In the genomic region with DNA sequence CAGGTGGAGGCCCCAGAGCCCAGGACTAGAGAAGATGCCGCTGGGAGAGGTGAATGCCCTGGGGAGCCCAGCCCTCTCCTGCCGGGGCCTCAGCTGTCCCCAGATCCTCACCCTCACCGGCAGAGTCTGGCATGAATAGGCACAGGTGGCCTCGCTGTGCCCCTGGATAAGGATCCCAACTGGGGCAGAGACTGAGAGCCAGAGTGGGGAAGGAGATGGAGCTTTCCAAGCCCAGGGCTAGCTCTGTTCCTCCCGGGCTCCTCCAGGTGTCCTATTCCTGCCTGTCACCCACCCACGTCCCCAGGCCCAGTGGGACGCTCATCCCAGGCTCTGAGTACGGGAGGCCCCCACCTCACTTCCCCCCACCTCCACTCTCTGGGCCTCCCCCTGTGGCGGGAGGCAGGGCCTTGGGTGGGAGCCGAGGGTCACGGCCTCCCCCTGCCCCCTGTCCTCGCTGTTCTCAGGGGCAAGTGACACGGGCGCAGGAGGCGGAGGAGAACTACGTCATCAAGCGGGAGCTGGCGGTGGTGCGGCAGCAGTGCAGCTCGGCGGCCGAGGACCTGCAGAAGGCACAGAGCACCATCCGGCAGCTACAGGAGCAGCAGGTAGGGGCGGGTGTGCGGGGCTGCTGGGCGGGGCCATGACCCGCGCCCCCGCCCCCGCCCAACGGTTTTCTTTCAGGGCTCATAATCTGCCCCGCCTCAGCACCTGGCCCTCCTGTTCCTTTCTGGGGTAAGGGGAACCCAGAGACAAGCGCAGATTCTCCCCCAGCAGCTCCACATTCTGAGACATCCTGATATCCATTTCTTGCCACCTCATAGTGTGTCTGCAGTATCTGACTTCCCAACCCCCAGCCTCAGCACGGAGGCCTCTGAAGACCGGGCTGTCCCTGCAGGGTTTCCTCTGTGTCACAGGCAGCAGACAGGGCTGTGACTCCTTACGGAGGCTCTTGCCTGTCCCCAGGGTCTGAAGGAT, we compare ENCODE assay signal across 14 cellular contexts. TPM values are rescaled to one million over a fixed set of nuclear protein-coding genes. Genes with fewer than 3 reads are reported as not detected.
A peak's percentile ranks its signal among the peaks of the same experiment; 100 is the strongest.
DNase-seq lines count a peak whose midpoint lies in the region; ATAC-seq and TF ChIP-seq lines count a peak whose summit lies in the region.
"Had no signal": no experiment of that assay in that cellular context is flagged by ENCODE, and none has a peak within 500 bp of the region (broad histone marks: within the 10 kb centered on the region; RNA-seq: fewer than 3 reads in every experiment).

No MANE protein-coding gene starts in this region.

- H3K4me3 ChIP-seq in HEK293 (ENCODE audit: low read depth, low read length) (no peak overlapping the region), OCI-LY1 (ENCODE audit: low read depth, low read length, poor library complexity, severe bottlenecking) (no peak overlapping the region), iPS-18c (ENCODE audit: insufficient read depth, low read depth, low read length) (peak overlapping the region; percentile 41; the same call in 1 of the 2 replicates)
- H3K4me3 ChIP-seq: upper lobe of right lung had no signal

- peak; percentile 53 for ATAC-seq in CD4-positive, alpha-beta T cell (ENCODE audit: poor library complexity)
- ATAC-seq in HG03442 (IDR thresholded peaks at IDR 0.05; ENCODE audit: unreplicated experiment) (no peak), HG02759 (IDR thresholded peaks at IDR 0.05; ENCODE audit: unreplicated experiment) (no peak)
- ATAC-seq: upper lobe of right lung had no signal

- CTCF ChIA-PET in CD4-positive, alpha-beta T cell (lab: Charles Lee): interaction anchor here (0.6 to 2.0 kb wide), 2 partner anchors 11 to 72 kb away, joined by 4 to 10 read pairs; no protein-coding TSS in a partner anchor
- CTCF ChIA-PET in HEK293 (lab: Yijun Ruan, JAX): interaction anchor here (0.6 to 2.8 kb wide), 5 partner anchors 11 to 345 kb away, joined by 3 to 21 read pairs (median 3); no protein-coding TSS in a partner anchor

- H3K27ac Mint-ChIP-seq in CD4-positive, alpha-beta T cell: no peak overlapping the region
- H3K27ac Mint-ChIP-seq: activated T-helper 2 cell treated with anti-CD3 and anti-CD28 coated beads, Interferon-gamma antibody, Interleukin-2, Interleukin-4, amounts not matched to agents 10 μg/mL and 5 μg/mL and 100 μg/mL, durations not matched to agents 14 hours and 24 hours and 36 hours; naive B cell had no signal

- peaks cover 24% of the 10 kb centered on the region for H3K27me3 ChIP-seq in CD4-positive, alpha-beta T cell (ENCODE audit: control insufficient read depth, insufficient read depth, low read length)
- H3K27me3 ChIP-seq in OCI-LY1 (ENCODE audit: insufficient read depth, low read length): peaks cover 8% of the 10 kb centered on the region; the same call in 1 of the 2 replicates
- H3K27me3 ChIP-seq: brain microvascular endothelial cell had no signal

- TF ChIP-seq CTCF in CD4-positive, alpha-beta T cell (IDR thresholded peaks at IDR 0.05): no peak
- TF ChIP-seq CTCF in HEK293 (tag by site-specific recombination; IDR thresholded peaks at IDR 0.05): no peak
- TF ChIP-seq CTCF in OCI-LY1 (IDR thresholded peaks at IDR 0.05; ENCODE audit: low read length): no peak

- no peak overlapping the region for H3K4me3 Mint-ChIP-seq in CD4-positive, alpha-beta T cell

- H3K4me1 ChIP-seq in HEK293 (ENCODE audit: control insufficient read depth, insufficient read depth, low read length): no peaks in the 10 kb centered on the region; the same call in 1 of the 2 replicates
- peaks cover 8% of the 10 kb centered on the region for H3K4me1 ChIP-seq in OCI-LY1 (ENCODE audit: insufficient read depth, low read length, severe bottlenecking)

- intact Hi-C loops in CD4-positive, alpha-beta T cell (cut with DNase I, micrococcal nuclease): no loop called here

- no peak overlapping the region for H2AFZ ChIP-seq in OCI-LY1 (ENCODE audit: low read length)

- H3K4me1 Mint-ChIP-seq in CD4-positive, alpha-beta T cell (ENCODE audit: low read depth): no peaks in the 10 kb centered on the region

- peak overlapping the region; percentile 22; the same call in 1 of the 2 replicates for H3K4me2 ChIP-seq in OCI-LY1 (ENCODE audit: low read length)

- H3F3A ChIP-seq in OCI-LY1 (ENCODE audit: insufficient read depth, low read length): no peaks in the 10 kb centered on the region

- H3K36me3 Mint-ChIP-seq in CD4-positive, alpha-beta T cell (ENCODE audit: low read depth): no peaks in the 10 kb centered on the region
- H3K36me3 Mint-ChIP-seq: naive B cell had no signal

- H3K9me3 Mint-ChIP-seq in CD4-positive, alpha-beta T cell: no peaks in the 10 kb centered on the region
- H3K9me3 Mint-ChIP-seq: activated T-helper 2 cell treated with anti-CD3 and anti-CD28 coated beads, Interferon-gamma antibody, Interleukin-2, Interleukin-4, amounts not matched to agents 10 μg/mL and 5 μg/mL and 100 μg/mL, durations not matched to agents 14 hours and 24 hours and 36 hours; naive B cell had no signal

- H3K9me2 ChIP-seq in OCI-LY1 (ENCODE audit: low read depth, low read length): no peaks in the 10 kb centered on the region

- H3K9me3 ChIP-seq in CD4-positive, alpha-beta T cell (ENCODE audit: control insufficient read depth, low read length): no peaks in the 10 kb centered on the region
- H3K9me3 ChIP-seq in HEK293 (ENCODE audit: control insufficient read depth, insufficient read depth, low read depth, low read length) (no peaks in the 10 kb centered on the region), OCI-LY1 (ENCODE audit: low read length) (no peaks in the 10 kb centered on the region), iPS-18c (ENCODE audit: control insufficient read depth, insufficient read depth, low read length) (no peaks in the 10 kb centered on the region)
- H3K9me3 ChIP-seq: upper lobe of right lung had no signal

- no peak for DNase-seq in CD4-positive, alpha-beta T cell
- DNase-seq in NOMO-1 (lab: John Stamatoyannopoulos, UW; ENCODE audit: unreplicated experiment in 2 of 2): no peak
- no peak for DNase-seq in NCI-H2196 treated with DMSO at 0.1 percent for 48 hours (lab: John Stamatoyannopoulos, UW; ENCODE audit: unreplicated experiment)
- DNase-seq: brain microvascular endothelial cell, naive B cell, NCI-H2029, upper lobe of right lung had no signal

- POLR2A ChIA-PET in CD4-positive, alpha-beta T cell (lab: Charles Lee): interaction anchor here (0.5 to 2.6 kb wide), 3 partner anchors 11 to 62 kb away, joined by 3 to 10 read pairs (median 5); a partner anchor contains a TSS
- POLR2A ChIA-PET in HEK293 (lab: Yijun Ruan, JAX): interaction anchor here (1.3 to 1.5 kb wide), 3 partner anchors 11 to 45 kb away, joined by 3 to 4 read pairs (median 3); a partner anchor contains a TSS

- peaks cover 3% of the 10 kb centered on the region for H3K27me3 Mint-ChIP-seq in CD4-positive, alpha-beta T cell

- no peaks in the 10 kb centered on the region for H4K20me1 ChIP-seq in OCI-LY1 (ENCODE audit: insufficient read depth, low read length)

- peaks cover 0 to 13% of the 10 kb centered on the region in 2 experiments; a peak in 1 of 3 replicates for H3K36me3 ChIP-seq in HEK293 (ENCODE audit: control insufficient read depth in 2 of 2, insufficient read depth in 1 of 2, low read length in 2 of 2)
- no peaks in the 10 kb centered on the region for H3K36me3 ChIP-seq in OCI-LY1 (ENCODE audit: insufficient read depth, low read length)
- H3K36me3 ChIP-seq: brain microvascular endothelial cell, upper lobe of right lung had no signal

- H3K9ac ChIP-seq in OCI-LY1 (ENCODE audit: low read length): no peak overlapping the region

- no peak overlapping the region for H3K27ac ChIP-seq in CD4-positive, alpha-beta T cell (ENCODE audit: low read depth, low read length)
- H3K27ac ChIP-seq in HEK293 (ENCODE audit: extremely low read depth, low read depth, low read length) (no peak overlapping the region), OCI-LY1 (ENCODE audit: low read depth, low read length, poor library complexity, severe bottlenecking) (no peak overlapping the region)
- H3K27ac ChIP-seq: brain microvascular endothelial cell, upper lobe of right lung, VCaP had no signal

- H3K79me2 ChIP-seq in OCI-LY1 (ENCODE audit: insufficient read depth, low read length): no peaks in the 10 kb centered on the region

TF ChIP-seq in HEK293, 187 proteins besides CTCF, POLR2A, EP300 and RAD21:
- TF ChIP-seq EGR2 (tag by site-specific recombination; IDR thresholded peaks at IDR 0.05; ENCODE audit: low read depth) (peak; percentile 30; the same call in 1 of the 2 replicates), KLF8 (tag by site-specific recombination; IDR thresholded peaks at IDR 0.05) (peak; percentile 56; the same call in 1 of the 2 replicates), ZFHX2 (tag by site-specific recombination; conservative IDR thresholded peaks at IDR 0.05) (peak; percentile 29; the same call in 1 of the 2 replicates), ZNF214 (tag by site-specific recombination; IDR thresholded peaks at IDR 0.05; ENCODE audit: borderline replicate concordance) (no peak), MEIS1 (CRISPR knock-in tag; IDR thresholded peaks at IDR 0.05; ENCODE audit: borderline replicate concordance) (no peak), KLF1 (tag by site-specific recombination; IDR thresholded peaks at IDR 0.05) (peak; percentile 92), ZIC2 (tag by site-specific recombination; IDR thresholded peaks at IDR 0.05) (peak; percentile 31; the same call in 1 of the 2 replicates)

RNA-seq across cellular contexts. Expression of a gene that starts 16.2 kb away (rescaled TPM):
- total RNA-seq in CD4-positive, alpha-beta T cell: under 1 TPM; 0.25 to 0.30 TPM

RNA-seq across cellular contexts. Expression of a gene that starts 28.0 kb away (rescaled TPM):
- total RNA-seq in CD4-positive, alpha-beta T cell: 1 to 10 TPM; 5.2 to 6.0 TPM

RNA-seq across cellular contexts. Expression of a gene that starts 30.3 kb away (rescaled TPM):
- total RNA-seq in CD4-positive, alpha-beta T cell: not detected
- total RNA-seq: activated T-helper 2 cell treated with anti-CD3 and anti-CD28 coated beads, Interferon-gamma antibody, Interleukin-2, Interleukin-4, amounts not matched to agents 10 μg/mL and 5 μg/mL and 100 μg/mL, durations not matched to agents 14 hours and 24 hours and 36 hours had no signal

RNA-seq across cellular contexts. Expression of a gene that starts 45.7 kb away (rescaled TPM):
- total RNA-seq in CD4-positive, alpha-beta T cell: 10 to 100 TPM; 81.7 to 82.3 TPM

RNA-seq across cellular contexts. Expression of a gene that starts 56.6 kb away (rescaled TPM):
- 1 to 10 TPM; 1.1 to 1.2 TPM for total RNA-seq in CD4-positive, alpha-beta T cell
